In the genomic region with DNA sequence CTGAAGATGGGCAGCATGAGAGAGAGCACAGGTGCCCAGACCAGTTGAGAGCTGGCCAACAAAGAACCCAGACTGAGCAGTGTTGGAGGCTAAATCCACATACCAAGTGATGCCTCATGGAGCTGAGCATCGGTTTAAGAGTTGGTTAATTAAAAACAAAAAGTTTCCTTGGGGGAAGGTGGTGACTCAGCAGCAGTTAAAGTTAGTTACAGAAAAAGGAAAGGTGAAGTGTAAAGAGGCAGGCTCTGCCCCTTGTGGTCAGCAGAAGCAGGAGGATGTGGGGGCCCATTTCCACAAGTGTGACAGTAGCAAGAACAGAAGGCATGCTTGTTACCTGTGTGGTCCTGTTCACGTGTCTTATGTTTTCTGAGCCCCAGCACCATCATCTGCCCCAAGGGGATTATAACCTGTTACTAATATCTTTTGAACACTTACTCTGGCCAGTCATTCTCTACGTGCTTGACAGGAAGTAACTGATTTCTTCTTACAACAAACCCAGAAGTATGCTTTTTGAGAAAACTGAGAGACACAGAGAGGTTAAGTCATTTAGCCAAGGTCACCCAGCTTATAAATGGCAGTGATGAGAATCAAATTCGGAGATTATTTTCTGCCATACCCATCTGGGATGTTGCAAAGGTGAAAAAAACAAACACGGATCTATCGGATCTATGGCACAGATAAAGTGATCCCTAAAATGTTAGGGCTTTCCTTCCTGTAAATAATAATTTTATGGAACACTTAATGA, we compare ENCODE assay signal across 8 cellular contexts.
DNase-seq lines count a peak whose midpoint lies in the region; ATAC-seq, FAIRE-seq and TF ChIP-seq lines count a peak whose summit lies in the region.

No MANE protein-coding gene starts in this region.

- H3K9me3 ChIP-seq in K562 (replicated peaks; ENCODE audit: control insufficient read depth, insufficient read depth, low read depth, low read length) = no peaks in the 10 kb centered on the region
- no peaks in the 10 kb centered on the region for H3K9me3 ChIP-seq in esophagus squamous epithelium

- H3K36me3 ChIP-seq in K562 (ENCODE audit: control insufficient read depth, insufficient read depth, low read length) (no peaks in the 10 kb centered on the region), esophagus squamous epithelium (no peaks in the 10 kb centered on the region)

- in situ Hi-C loops in K562 (cut with MboI) = no loop called here

- CTCF ChIA-PET in K562 (lab: Yijun Ruan, JAX; ENCODE audit: low intra/inter-chr PET ratio) = no interaction called here

- TF ChIP-seq CTCF in K562 (IDR thresholded peaks at IDR 0.05 in 2 of 3, conservative IDR thresholded peaks at IDR 0.05 in 1 of 3; ENCODE audit: insufficient read depth in 2 of 3, low read depth in 1 of 3, low read length in 3 of 3) = no peak
- TF ChIP-seq CTCF in esophagus squamous epithelium (IDR thresholded peaks at IDR 0.05) = no peak

- ATAC-seq in GM19372 (IDR thresholded peaks at IDR 0.05; ENCODE audit: low read depth, unreplicated experiment) (peak; percentile 81), HG03135 (IDR thresholded peaks at IDR 0.05; ENCODE audit: unreplicated experiment) (peak; percentile 95), K562 (no peak)

- peak; percentile 79 for DNase-seq in Daoy (ENCODE audit: low read depth)
- DNase-seq in K562 (ENCODE audit: extremely low read depth in 1 of 4, low spot score in 3 of 4) = no peak
- no peak for DNase-seq in esophagus squamous epithelium (lab: John Stamatoyannopoulos, UW)
- DNase-seq in SIG-M5 treated with dmso at 0.1 percent for 504 hours (lab: John Stamatoyannopoulos, UW; ENCODE audit: unreplicated experiment) = no peak
- DNase-seq in NCI-H69 (lab: John Stamatoyannopoulos, UW) = no peak
- DNase-seq in SIG-M5 (lab: John Stamatoyannopoulos, UW) = no peak

- H3K4me3 ChIP-seq in K562 (no peak overlapping the region), esophagus squamous epithelium (no peak overlapping the region)

- H3K4me2 ChIP-seq in K562 (ENCODE audit: insufficient read depth, low read length) = no peak overlapping the region

- H3K4me1 ChIP-seq in K562 (replicated peaks in 1 of 2; ENCODE audit: control insufficient read depth in 2 of 2, insufficient read depth in 2 of 2, low read length in 2 of 2) = no peaks in the 10 kb centered on the region
- H3K4me1 ChIP-seq in esophagus squamous epithelium = no peaks in the 10 kb centered on the region

- H3K9ac ChIP-seq in K562 (ENCODE audit: insufficient read depth in 1 of 2, low read depth in 2 of 2, low read length in 2 of 2) = no peak overlapping the region

- TF ChIP-seq EP300 in K562 (IDR thresholded peaks at IDR 0.05; ENCODE audit: low read length) = no peak

- no peaks in the 10 kb centered on the region for H3K9me1 ChIP-seq in K562 (ENCODE audit: control insufficient read depth, insufficient read depth, low read length)

- POLR2A ChIA-PET in K562 (lab: Yijun Ruan, JAX) = interaction anchor here (0.6 kb wide), 1 partner anchor 787 kb away, joined by 3 read pairs; no protein-coding TSS in a partner anchor

- H3K27ac ChIP-seq in K562 (ENCODE audit: extremely low read depth, low read depth, low read length) (no peak overlapping the region), esophagus squamous epithelium (no peak overlapping the region)

- FAIRE-seq in K562 (lab: Jason Lieb, UNC) = no peak

- WGBS in K562 (ENCODE audit: insufficient coverage, low coverage, missing lambda C conversion rate) = 2% methylated on average over 6 of the region's 6 CpGs
- WGBS in esophagus squamous epithelium, 2 donors = 50 to 60% methylated on average over 6 of the region's 6 CpGs

- no peaks in the 10 kb centered on the region for H3K79me2 ChIP-seq in K562 (ENCODE audit: control insufficient read depth, insufficient read depth, low read length)

- intact Hi-C loops in K562 (cut with micrococcal nuclease) = no loop called here
- intact Hi-C loops in esophagus squamous epithelium (cut with DNase I) = no loop called here

- no peaks in the 10 kb centered on the region; a peak in 1 of 5 replicates for H3K27me3 ChIP-seq in K562 (ENCODE audit: control insufficient read depth in 2 of 2, insufficient read depth in 2 of 2, low read length in 2 of 2)
- H3K27me3 ChIP-seq in esophagus squamous epithelium = no peaks in the 10 kb centered on the region

- TF ChIP-seq POLR2A in K562 (conservative IDR thresholded peaks at IDR 0.05) (no peak), esophagus squamous epithelium (IDR thresholded peaks at IDR 0.05) (no peak)

- no peak overlapping the region for H2AFZ ChIP-seq in K562 (ENCODE audit: low read depth, low read length)

- no peaks in the 10 kb centered on the region for H4K20me1 ChIP-seq in K562 (replicated peaks; ENCODE audit: control insufficient read depth, insufficient read depth, low read length)

- BruUV-seq in K562 (replicated peaks; lab: Mats Ljungman, UMichigan) = no TSS peak

- no peak for TF ChIP-seq RAD21 in K562 (CRISPR knock-in tag; conservative IDR thresholded peaks at IDR 0.05 in 1 of 2, IDR thresholded peaks at IDR 0.05 in 1 of 2)

TF ChIP-seq in K562, 482 proteins besides CTCF, POLR2A, EP300 and RAD21:
- no peak for TF ChIP-seq ZBTB7A (IDR thresholded peaks at IDR 0.05; ENCODE audit: borderline replicate concordance, control insufficient read depth, low read depth, low read length)
- TF ChIP-seq RBM25 (IDR thresholded peaks at IDR 0.05; ENCODE audit: low read depth, low read length, severe bottlenecking) = peak; percentile 25
